ENCODE assay signal across 9 cellular contexts in the genomic region with DNA sequence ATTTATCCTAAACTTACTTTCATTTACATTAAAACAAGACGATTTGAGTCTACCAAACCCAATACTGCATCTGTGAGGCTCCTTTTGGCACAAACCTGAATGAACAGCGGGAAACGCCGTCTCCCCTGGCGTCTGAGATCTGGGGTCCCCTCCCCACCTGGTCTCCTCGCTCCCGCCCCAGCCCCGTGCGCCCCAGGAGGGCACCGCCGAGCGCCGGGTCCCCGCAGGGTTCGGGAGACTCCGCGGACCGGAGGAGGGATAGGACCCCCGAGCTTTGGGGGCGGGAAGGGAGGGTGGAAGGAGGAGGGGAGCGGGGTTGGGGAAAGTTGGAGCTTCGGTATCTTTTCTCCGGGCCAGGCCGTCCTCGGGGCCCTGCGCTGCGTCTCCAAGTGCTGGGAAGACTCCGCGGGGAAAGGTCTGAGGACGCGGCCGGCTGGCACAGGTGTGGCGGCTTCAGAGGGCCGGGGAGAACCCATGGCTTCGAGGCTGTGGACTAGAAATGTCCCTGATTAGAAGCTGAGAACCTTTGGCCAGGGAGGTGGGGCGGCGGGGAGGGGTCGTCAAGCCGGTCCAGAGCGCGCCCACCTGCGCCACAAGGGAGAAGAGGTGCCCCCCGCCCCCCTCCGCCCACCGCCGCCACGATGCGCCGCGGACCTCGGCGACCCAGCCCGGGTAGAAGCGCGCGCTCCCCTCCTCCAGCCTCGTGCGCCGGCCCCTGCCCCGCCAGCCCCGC. TPM values are rescaled to one million over a fixed set of nuclear protein-coding genes. Genes with fewer than 3 reads are reported as not detected.
DNase-seq lines count a peak whose midpoint lies in the region; ATAC-seq and TF ChIP-seq lines count a peak whose summit lies in the region.
"Had no signal": no experiment of that assay in that cellular context is flagged by ENCODE, and none has a peak within 500 bp of the region (broad histone marks: within the 10 kb centered on the region; RNA-seq: fewer than 3 reads in every experiment).

No MANE protein-coding gene starts in this region.

- DNase-seq in D341Med (ENCODE audit: low spot score), result peak; percentile 36
- peak; percentile 57 for DNase-seq in NCI-H345 (lab: John Stamatoyannopoulos, UW)
- peak; percentile 85 for DNase-seq in endodermal cell
- no peak for DNase-seq in ovary
- DNase-seq in OCI-LY7 (ENCODE audit: low spot score), result no peak
- DNase-seq in NCI-H1436 treated with DMSO at 0.1 percent for 48 hours (lab: John Stamatoyannopoulos, UW), result no peak

- no peaks in the 10 kb centered on the region for H4K20me1 ChIP-seq in OCI-LY7 (ENCODE audit: insufficient read depth, low read length)

- H3K4me1 ChIP-seq in endodermal cell (ENCODE audit: control insufficient read depth, insufficient read depth, low read length) (no peaks in the 10 kb centered on the region), ovary (ENCODE audit: insufficient read depth) (peaks cover 4% of the 10 kb centered on the region), OCI-LY7 (ENCODE audit: insufficient read depth, low read length, poor library complexity, severe bottlenecking) (peaks cover 6% of the 10 kb centered on the region)

- no peak for ATAC-seq in GM18511 (IDR thresholded peaks at IDR 0.05; ENCODE audit: unreplicated experiment)
- ATAC-seq in HG02840 (IDR thresholded peaks at IDR 0.05; ENCODE audit: low FRiP score, unreplicated experiment), result no peak

- peaks cover 45% of the 10 kb centered on the region for H3K27me3 Mint-ChIP-seq in endodermal cell (ENCODE audit: insufficient read depth)

- H3K27ac ChIP-seq in endodermal cell (ENCODE audit: low read depth, low read length), result no peak overlapping the region
- H3K27ac ChIP-seq in ovary, result no peak overlapping the region
- H3K27ac ChIP-seq in OCI-LY7 (ENCODE audit: low read depth, low read length, poor library complexity, severe bottlenecking), result no peak overlapping the region
- H3K27ac ChIP-seq: epithelial cell of prostate had no signal

- no peak for TF ChIP-seq CTCF in endodermal cell (conservative IDR thresholded peaks at IDR 0.05)
- TF ChIP-seq CTCF in ovary (IDR thresholded peaks at IDR 0.05), result no peak
- no peak for TF ChIP-seq CTCF in OCI-LY7 (conservative IDR thresholded peaks at IDR 0.05; ENCODE audit: low read length)

- no peak for TF ChIP-seq POLR2A in ovary (IDR thresholded peaks at IDR 0.05)

- H2AFZ ChIP-seq in OCI-LY7 (ENCODE audit: low read length), result no peak overlapping the region

- no peaks in the 10 kb centered on the region for H3K9me2 ChIP-seq in OCI-LY7 (ENCODE audit: insufficient read depth, low read length)

- H3K9me3 ChIP-seq in endodermal cell (ENCODE audit: control insufficient read depth, low read length) (no peaks in the 10 kb centered on the region), ovary (no peaks in the 10 kb centered on the region), OCI-LY7 (ENCODE audit: low read length) (no peaks in the 10 kb centered on the region)

- H3K4me2 ChIP-seq in OCI-LY7 (ENCODE audit: low read length), result no peak overlapping the region

- WGBS in endodermal cell (ENCODE audit: insufficient coverage in 1 of 2, insufficient read length in 1 of 2), 2 experiments, result 0% methylated on average over 15 to 61 of the region's 61 CpGs
- 0 to 1% (median 0%) methylated on average over 17 to 61 of the region's 61 CpGs for WGBS in ovary, 3 donors

- peaks cover 55% of the 10 kb centered on the region for H3K27me3 ChIP-seq in endodermal cell (ENCODE audit: control insufficient read depth, insufficient read depth, low read length, poor library complexity, severe bottlenecking)
- H3K27me3 ChIP-seq in ovary, result no peaks in the 10 kb centered on the region

- H3K79me2 ChIP-seq in OCI-LY7 (ENCODE audit: insufficient read depth, low read depth, low read length), result no peaks in the 10 kb centered on the region

- H3K36me3 ChIP-seq in endodermal cell (ENCODE audit: control insufficient read depth, insufficient read depth, low read length) (no peaks in the 10 kb centered on the region), ovary (no peaks in the 10 kb centered on the region), OCI-LY7 (ENCODE audit: insufficient read depth, low read length) (no peaks in the 10 kb centered on the region)

- H3K27ac Mint-ChIP-seq in endodermal cell, result no peak overlapping the region

- H3K9ac ChIP-seq in endodermal cell (ENCODE audit: extremely low read depth, low read length, poor library complexity, severe bottlenecking), result peak overlapping the region; percentile 11

- peak overlapping the region; percentile 78 for H3K4me3 ChIP-seq in endodermal cell (ENCODE audit: low read length)
- H3K4me3 ChIP-seq in ovary, result peak overlapping the region; percentile 38
- H3K4me3 ChIP-seq in OCI-LY7 (ENCODE audit: low read depth, low read length, poor library complexity, severe bottlenecking), result no peak overlapping the region

- peak overlapping the region; percentile 72 for H3K4me3 Mint-ChIP-seq in endodermal cell

- no peak for TF ChIP-seq EP300 in ovary (IDR thresholded peaks at IDR 0.05)

- no peaks in the 10 kb centered on the region for H3K36me3 Mint-ChIP-seq in endodermal cell (ENCODE audit: low read depth)

- no peaks in the 10 kb centered on the region for H3K9me3 Mint-ChIP-seq in endodermal cell

- H3K4me1 Mint-ChIP-seq in endodermal cell, result peaks cover 20% of the 10 kb centered on the region

- POLR2A ChIA-PET in OCI-LY7 (lab: Charles Lee), result no interaction called here

- CTCF ChIA-PET in OCI-LY7 (lab: Charles Lee; ENCODE audit: unreplicated experiment), result no interaction called here

- BruUV-seq in OCI-LY7 (replicated peaks; lab: Mats Ljungman, UMichigan), result no TSS peak

- intact Hi-C loops in ovary (cut with DNase I) (loop anchor here in 1 of 4 donors (5.0 kb wide), 1 partner anchor 597 kb away; no protein-coding TSS in a partner anchor), OCI-LY7 (cut with micrococcal nuclease; ENCODE audit: unreplicated experiment) (no loop called here)

RNA-seq across cellular contexts. Expression of a gene that starts 0.6 kb away (rescaled TPM):
- 10 to 100 TPM in 1 of 2 donors, 1 to 10 TPM in 1; 4.1 to 11.9 TPM for total RNA-seq in endodermal cell
- 1.9 TPM for polyA plus RNA-seq in endodermal cell (2013, experiment 1 of 2)
- polyA plus RNA-seq in endodermal cell (2013, experiment 2 of 2), result 1.2 TPM
- 1 to 10 TPM in 4 of 7 donors, under 1 TPM in 2, not detected in 1; 0.73 to 5.7 (median 1.8) TPM for total RNA-seq in ovary
- polyA plus RNA-seq in ovary, result under 1 TPM; 0.17 to 0.97 TPM
- total RNA-seq in OCI-LY7 (2014; rRNA removed; shearing (Covaris generic)), result not detected in 2 replicates
- total RNA-seq in OCI-LY7 (2022), result not detected in 2 replicates

Comparison
In these comparisons a context has a peak if more than half of its experiments do, and no peak if none do; other contexts are left out.
1. DNase-seq: peak in D341Med (single experiment), NCI-H345 (single experiment) and endodermal cell (single experiment); none in ovary (0 of 5), OCI-LY7 (single experiment) and NCI-H1436 treated with DMSO at 0.1 percent for 48 hours (single experiment).